ENCODE assay signal across 8 cellular contexts in the genomic region with DNA sequence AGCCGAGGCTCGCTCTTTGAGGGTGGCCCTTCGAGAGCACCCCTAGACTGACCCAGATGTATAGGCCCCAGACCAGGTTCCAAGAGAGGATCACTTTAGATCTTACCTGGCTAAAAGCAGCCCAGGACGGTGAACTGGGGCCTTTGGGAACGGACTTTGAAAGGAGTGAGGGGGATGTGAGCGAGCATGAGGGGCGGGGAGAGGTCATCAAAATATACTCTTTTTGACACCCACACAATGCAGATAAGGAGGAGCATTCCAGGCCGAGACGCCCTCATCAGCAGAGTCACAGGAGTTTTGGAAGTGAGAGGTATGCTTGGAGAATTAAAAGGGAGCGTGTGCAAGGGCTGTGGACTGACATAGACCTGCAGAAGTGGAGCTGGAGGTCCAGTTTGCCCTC. TPM values are rescaled to one million over a fixed set of nuclear protein-coding genes. Genes with fewer than 3 reads are reported as not detected.
DNase-seq lines count a peak whose midpoint lies in the region; ATAC-seq and TF ChIP-seq lines count a peak whose summit lies in the region.

No MANE protein-coding gene starts in this region.

- H3K27me3 Mint-ChIP-seq in dendritic cell treated with granulocyte-macrophage colony-stimulating factor and Interleukin-4, amounts not matched to agents 40 ng/mL and 50 ng/mL, for 4 days = no peaks in the 10 kb centered on the region
- no peaks in the 10 kb centered on the region for H3K27me3 Mint-ChIP-seq in naive thymus-derived CD8-positive, alpha-beta T cell

- intact Hi-C loops in dendritic cell treated with granulocyte-macrophage colony-stimulating factor and Interleukin-4, amounts not matched to agents 40 ng/mL and 50 ng/mL, for 4 days (cut with micrococcal nuclease) = loop anchor here (10.0 kb wide), 1 partner anchor 83 kb away; no protein-coding TSS in a partner anchor

- peak overlapping the region; percentile 77 for H3K4me3 ChIP-seq in AG10803 (ENCODE audit: low read length)

- peaks cover 47% of the 10 kb centered on the region for H3K36me3 Mint-ChIP-seq in dendritic cell treated with granulocyte-macrophage colony-stimulating factor and Interleukin-4, amounts not matched to agents 40 ng/mL and 50 ng/mL, for 4 days (ENCODE audit: low read depth)
- H3K36me3 Mint-ChIP-seq in naive thymus-derived CD8-positive, alpha-beta T cell = peaks cover 0 to 6% (median 2%) of the 10 kb centered on the region in 3 donors

- H3K4me3 Mint-ChIP-seq in dendritic cell treated with granulocyte-macrophage colony-stimulating factor and Interleukin-4, amounts not matched to agents 40 ng/mL and 50 ng/mL, for 4 days = peak overlapping the region; percentile 89
- H3K4me3 Mint-ChIP-seq in naive thymus-derived CD8-positive, alpha-beta T cell = peak overlapping the region; percentile 89 to 98 (median 95)

- peak overlapping the region; percentile 92 for H3K27ac Mint-ChIP-seq in dendritic cell treated with granulocyte-macrophage colony-stimulating factor and Interleukin-4, amounts not matched to agents 40 ng/mL and 50 ng/mL, for 4 days
- H3K27ac Mint-ChIP-seq in naive thymus-derived CD8-positive, alpha-beta T cell = peak overlapping the region; percentile 43 to 98 (median 97)

- no peak for ATAC-seq in naive thymus-derived CD8-positive, alpha-beta T cell
- ATAC-seq in HG03108 (IDR thresholded peaks at IDR 0.05; ENCODE audit: unreplicated experiment) (no peak), HG02763 (IDR thresholded peaks at IDR 0.05; ENCODE audit: unreplicated experiment) (no peak)

- in situ Hi-C loops in KBM-7 (cut with MboI; ENCODE audit: low pct_unique_long_range_greater_than_20kb, low sequenced_read_pairs) = no loop called here

- DNase-seq in AG10803 (ENCODE audit: low read depth) (no peak), KBM-7 (peak; percentile 3), NCI-H345 (lab: John Stamatoyannopoulos, UW) (no peak), AG20443 (ENCODE audit: low spot score) (no peak)
- no peak for DNase-seq in naive thymus-derived CD8-positive, alpha-beta T cell

- POLR2A ChIA-PET in naive thymus-derived CD8-positive, alpha-beta T cell (lab: Charles Lee) = no interaction called here

- no peaks in the 10 kb centered on the region for H3K9me3 Mint-ChIP-seq in dendritic cell treated with granulocyte-macrophage colony-stimulating factor and Interleukin-4, amounts not matched to agents 40 ng/mL and 50 ng/mL, for 4 days
- H3K9me3 Mint-ChIP-seq in naive thymus-derived CD8-positive, alpha-beta T cell = peaks cover 0 to 1% (median 0%) of the 10 kb centered on the region in 9 donors

- H3K4me1 Mint-ChIP-seq in dendritic cell treated with granulocyte-macrophage colony-stimulating factor and Interleukin-4, amounts not matched to agents 40 ng/mL and 50 ng/mL, for 4 days (ENCODE audit: low read depth) = peaks cover 33% of the 10 kb centered on the region
- H3K4me1 Mint-ChIP-seq in naive thymus-derived CD8-positive, alpha-beta T cell = peaks cover 3 to 35% (median 33%) of the 10 kb centered on the region in 4 donors

- TF ChIP-seq CTCF in AG10803 (conservative IDR thresholded peaks at IDR 0.05; ENCODE audit: low read length) = no peak

RNA-seq across cellular contexts. Expression of a gene that starts 0.5 kb away (rescaled TPM):
- total RNA-seq in naive thymus-derived CD8-positive, alpha-beta T cell = 1 to 10 TPM; 6.8 to 7.6 TPM
- polyA plus RNA-seq in naive thymus-derived CD8-positive, alpha-beta T cell = 10 to 100 TPM; 10.5 to 13.0 (median 12.7) TPM

RNA-seq across cellular contexts. Expression of a gene that starts 0.8 kb away (rescaled TPM):
- total RNA-seq in naive thymus-derived CD8-positive, alpha-beta T cell = 1 to 10 TPM; 6.3 to 7.3 TPM
- polyA plus RNA-seq in naive thymus-derived CD8-positive, alpha-beta T cell = 10 to 100 TPM; 23.3 to 30.8 (median 27.7) TPM
